Comparison of ENCODE assay signal across 16 cellular contexts in genomic region chr7:35865287-35865686, GRCh38.
DNase-seq lines count a peak whose midpoint lies in the region; ATAC-seq, FAIRE-seq and TF ChIP-seq lines count a peak whose summit lies in the region.
"Had no signal": no experiment of that assay in that cellular context is flagged by ENCODE, and none has a peak within 500 bp of the region (broad histone marks: within the 10 kb centered on the region; RNA-seq: fewer than 3 reads in every experiment).

No MANE protein-coding gene starts in this region.

- no peaks in the 10 kb centered on the region for H3K9me3 Mint-ChIP-seq in type B pancreatic cell
- H3K9me3 Mint-ChIP-seq: CD14-positive monocyte; CD8-positive, alpha-beta memory T cell had no signal

- peaks cover 19% of the 10 kb centered on the region for H3K36me3 Mint-ChIP-seq in type B pancreatic cell

- peaks cover 10% of the 10 kb centered on the region for H3K4me1 Mint-ChIP-seq in type B pancreatic cell (ENCODE audit: unreplicated experiment)

- no peak for TF ChIP-seq CTCF in fibroblast of the aortic adventitia (IDR thresholded peaks at IDR 0.05; ENCODE audit: insufficient read depth, low read length)
- no peak for TF ChIP-seq CTCF in mucosa of descending colon (IDR thresholded peaks at IDR 0.05)
- no peak for TF ChIP-seq CTCF in type B pancreatic cell (conservative IDR thresholded peaks at IDR 0.05)
- TF ChIP-seq CTCF in kidney (IDR thresholded peaks at IDR 0.05; ENCODE audit: borderline replicate concordance, extremely low read depth, insufficient read depth): no peak

- H3K36me3 ChIP-seq in mucosa of descending colon (ENCODE audit: low read depth) (no peaks in the 10 kb centered on the region), kidney (ENCODE audit: control insufficient read depth in 1 of 2, insufficient read depth in 2 of 2, low read length in 2 of 2) (no peaks in the 10 kb centered on the region)

- no peak overlapping the region for H3K4me3 ChIP-seq in fibroblast of the aortic adventitia (ENCODE audit: low read depth, low read length)
- no peak overlapping the region for H3K4me3 ChIP-seq in mucosa of descending colon
- no peak overlapping the region for H3K4me3 ChIP-seq in kidney (ENCODE audit: low read length in 2 of 2)
- H3K4me3 ChIP-seq: A549, GM23248, K562 had no signal

- H3K27me3 Mint-ChIP-seq in type B pancreatic cell: no peaks in the 10 kb centered on the region
- H3K27me3 Mint-ChIP-seq: CD8-positive, alpha-beta memory T cell had no signal

- H3K9me3 ChIP-seq in mucosa of descending colon (no peaks in the 10 kb centered on the region), kidney (ENCODE audit: control insufficient read depth in 1 of 2, low read length in 2 of 2) (no peaks in the 10 kb centered on the region)
- H3K9me3 ChIP-seq: A549, Caco-2 had no signal

- peaks cover 9% of the 10 kb centered on the region for H3K4me1 ChIP-seq in mucosa of descending colon (ENCODE audit: low read depth)
- H3K4me1 ChIP-seq in kidney (ENCODE audit: control insufficient read depth in 1 of 2, insufficient read depth in 1 of 2, low read depth in 1 of 2, low read length in 2 of 2): no peaks in the 10 kb centered on the region

- H3K27ac Mint-ChIP-seq in type B pancreatic cell: peak overlapping the region; percentile 40
- H3K27ac Mint-ChIP-seq: CD14-positive monocyte had no signal

- no peak for FAIRE-seq in kidney (lab: Jason Lieb, UNC)
- FAIRE-seq: A549, K562 had no signal

- H3K27ac ChIP-seq in kidney (ENCODE audit: low read depth in 2 of 2, low read length in 2 of 2): no peak overlapping the region
- H3K27ac ChIP-seq: A549, GM23248 had no signal

- H3K9ac ChIP-seq in kidney (ENCODE audit: low read length in 2 of 2): no peak overlapping the region
- H3K9ac ChIP-seq: GM23248 had no signal

- ATAC-seq in mucosa of descending colon (peak; percentile 63), GM19455 (IDR thresholded peaks at IDR 0.05; ENCODE audit: unreplicated experiment) (no peak)
- ATAC-seq: A549, K562 had no signal

- intact Hi-C loops in mucosa of descending colon (cut with DNase I, micrococcal nuclease): no loop called here
- intact Hi-C loops in kidney (cut with DNase I): no loop called here

- no peak overlapping the region for H3K4me3 Mint-ChIP-seq in type B pancreatic cell
- H3K4me3 Mint-ChIP-seq: CD14-positive monocyte; CD8-positive, alpha-beta memory T cell had no signal

- DNase-seq in amniotic epithelial cell (ENCODE audit: low read depth) (peak; percentile 21), fibroblast of the aortic adventitia (ENCODE audit: low read depth) (peak; percentile 25), mucosa of descending colon (no peak), type B pancreatic cell (ENCODE audit: extremely low spot score, unreplicated experiment) (no peak), NCI-H1092 treated with DMSO at 0.1 percent for 48 hours (lab: John Stamatoyannopoulos, UW) (no peak), kidney (no peak)
- DNase-seq: Caco-2; CD8-positive, alpha-beta memory T cell; DND-41; GDM1; GM23248; H7 had no signal

Comparison
In these comparisons a context has a peak if more than half of its experiments do, and no peak if none do; other contexts are left out.
1. DNase-seq: peak in amniotic epithelial cell (single experiment) and fibroblast of the aortic adventitia (single experiment); none in mucosa of descending colon (0 of 3), type B pancreatic cell (single experiment), NCI-H1092 treated with DMSO at 0.1 percent for 48 hours (single experiment) and kidney (single experiment).